ENCODE assay signal across 36 cellular contexts in genomic region chr11:78049348-78049747, GRCh38. TPM values are rescaled to one million over a fixed set of nuclear protein-coding genes. Genes with fewer than 3 reads are reported as not detected.
"Had no signal": no experiment of that assay in that cellular context is flagged by ENCODE, and none has a peak within 500 bp of the region (broad histone marks: within the 10 kb centered on the region; RNA-seq: fewer than 3 reads in every experiment).

No MANE protein-coding gene starts in this region.

- H3K27ac ChIP-seq: ascending aorta, breast epithelium, cardiac muscle cell, colonic mucosa, epithelial cell of prostate, esophagus squamous epithelium, gastroesophageal sphincter had no signal

- H3K27me3 ChIP-seq: ascending aorta, breast epithelium, cardiac muscle cell, colonic mucosa, esophagus squamous epithelium, gastroesophageal sphincter had no signal

- H3K4me3 ChIP-seq: ascending aorta, breast epithelium, cardiac muscle cell, colonic mucosa, esophagus squamous epithelium, gastroesophageal sphincter had no signal

- H3K27ac Mint-ChIP-seq: activated CD4-positive, alpha-beta memory T cell treated with anti-CD3 and anti-CD28 coated beads, Interleukin-2, amount 10 ng/mL, durations not matched to agents 7 days and 5 days; activated naive CD4-positive, alpha-beta T cell treated with anti-CD3 and anti-CD28 coated beads for 36 hours; activated naive CD8-positive, alpha-beta T cell treated with anti-CD3 and anti-CD28 coated beads, Interleukin-2, amount 10 ng/mL, durations not matched to agents 7 days and 5 days; activated T-cell treated with anti-CD3 and anti-CD28 coated beads, Interleukin-2, amount 50 U/mL, for 24 hours; activated T-cell treated with anti-CD3 and anti-CD28 coated beads, Interleukin-2, amount 50 U/mL, for 72 hours; T-helper 17 cell; T-helper 2 cell treated with Interferon-gamma antibody and Interleukin-4, amounts not matched to agents 5 μg/mL and 100 μg/mL, for 36 hours; WTC11 had no signal

- ATAC-seq: activated naive CD4-positive, alpha-beta T cell treated with anti-CD3 and anti-CD28 coated beads, Interleukin-2, amount 50 U/mL, for 72 hours; activated T-cell treated with anti-CD3 and anti-CD28 coated beads, Interleukin-2, amount 50 U/mL, for 72 hours; gastroesophageal sphincter; T-helper 17 cell; WTC11 had no signal

- H3K9me3 ChIP-seq: ascending aorta, breast epithelium, colonic mucosa, esophagus squamous epithelium, gastroesophageal sphincter had no signal

- H3K4me1 ChIP-seq: colonic mucosa had no signal

- H3K36me3 Mint-ChIP-seq: activated naive CD4-positive, alpha-beta T cell treated with anti-CD3 and anti-CD28 coated beads, Interleukin-2, amount 50 U/mL, for 72 hours; brain; WTC11 had no signal

- H3K9me3 Mint-ChIP-seq: activated CD4-positive, alpha-beta memory T cell treated with anti-CD3 and anti-CD28 coated beads, Interleukin-2, amount 10 ng/mL, durations not matched to agents 7 days and 5 days; activated CD4-positive, alpha-beta T cell treated with anti-CD3 and anti-CD28 coated beads, Interleukin-2, amount 10 ng/mL, durations not matched to agents 7 days and 5 days; activated naive CD4-positive, alpha-beta T cell treated with anti-CD3 and anti-CD28 coated beads for 36 hours; activated naive CD4-positive, alpha-beta T cell treated with anti-CD3 and anti-CD28 coated beads, Interleukin-2, amount 50 U/mL, for 72 hours; activated naive CD8-positive, alpha-beta T cell treated with anti-CD3 and anti-CD28 coated beads, Interleukin-2, amount 10 ng/mL, durations not matched to agents 7 days and 5 days; activated T-cell treated with anti-CD3 and anti-CD28 coated beads, Interleukin-2, amount 50 U/mL, for 24 hours; activated T-cell treated with anti-CD3 and anti-CD28 coated beads, Interleukin-2, amount 50 U/mL, for 72 hours; T-helper 2 cell treated with Interferon-gamma antibody and Interleukin-4, amounts not matched to agents 5 μg/mL and 100 μg/mL, for 36 hours; WTC11 had no signal

- H3K36me3 ChIP-seq: ascending aorta, breast epithelium, cardiac muscle cell, colonic mucosa, esophagus squamous epithelium, gastroesophageal sphincter had no signal

- H3K27me3 Mint-ChIP-seq: activated CD4-positive, alpha-beta T cell treated with anti-CD3 and anti-CD28 coated beads, Interleukin-2, amount 10 ng/mL, durations not matched to agents 7 days and 5 days; activated naive CD8-positive, alpha-beta T cell treated with anti-CD3 and anti-CD28 coated beads, Interleukin-2, amount 10 ng/mL, durations not matched to agents 7 days and 5 days; activated T-cell treated with anti-CD3 and anti-CD28 coated beads, Interleukin-2, amount 50 U/mL, for 24 hours; brain had no signal

- H3K4me3 Mint-ChIP-seq: activated CD4-positive, alpha-beta memory T cell treated with anti-CD3 and anti-CD28 coated beads, Interleukin-2, amount 10 ng/mL, durations not matched to agents 7 days and 5 days; activated CD4-positive, alpha-beta T cell treated with anti-CD3 and anti-CD28 coated beads, Interleukin-2, amount 10 ng/mL, durations not matched to agents 7 days and 5 days; activated naive CD4-positive, alpha-beta T cell treated with anti-CD3 and anti-CD28 coated beads for 36 hours; activated naive CD8-positive, alpha-beta T cell treated with anti-CD3 and anti-CD28 coated beads, Interleukin-2, amount 10 ng/mL, durations not matched to agents 7 days and 5 days; activated T-cell treated with anti-CD3 and anti-CD28 coated beads, Interleukin-2, amount 50 U/mL, for 24 hours; activated T-cell treated with anti-CD3 and anti-CD28 coated beads, Interleukin-2, amount 50 U/mL, for 72 hours; brain; T-helper 17 cell; T-helper 2 cell treated with Interferon-gamma antibody and Interleukin-4, amounts not matched to agents 5 μg/mL and 100 μg/mL, for 36 hours; WTC11 had no signal

- FAIRE-seq: endometrium, endothelial cell of umbilical vein had no signal

- DNase-seq: activated CD4-positive, alpha-beta memory T cell treated with anti-CD3 and anti-CD28 coated beads, Interleukin-2, amount 10 ng/mL, durations not matched to agents 7 days and 5 days; activated CD4-positive, alpha-beta T cell treated with anti-CD3 and anti-CD28 coated beads for 1 hour; activated CD4-positive, alpha-beta T cell treated with anti-CD3 and anti-CD28 coated beads for 4 hours; activated CD4-positive, alpha-beta T cell treated with anti-CD3 and anti-CD28 coated beads, Interleukin-2, amount 10 ng/mL, durations not matched to agents 7 days and 5 days; activated CD4-positive, alpha-beta T cell treated with anti-CD3 and anti-CD28 coated beads, Interleukin-2, amount 50 U/mL, for 4 hours; activated CD8-positive, alpha-beta memory T cell treated with anti-CD3 and anti-CD28 coated beads, Interleukin-2, amount 50 U/mL, for 48 hours; activated effector memory CD4-positive, alpha-beta T cell treated with Interleukin-2 at 50 U/mL for 16 hours; activated gamma-delta T cell treated with Interleukin-2 at 50 U/mL for 16 hours; activated naive CD4-positive, alpha-beta T cell treated with anti-CD3 and anti-CD28 coated beads for 36 hours; activated naive CD8-positive, alpha-beta T cell treated with anti-CD3 and anti-CD28 coated beads, Interleukin-2, amount 10 ng/mL, durations not matched to agents 7 days and 5 days; activated T-cell treated with anti-CD3 and anti-CD28 coated beads for 4 hours; activated T-cell treated with anti-CD3 and anti-CD28 coated beads, Interleukin-2, amount 50 U/mL, for 24 hours; activated T-cell treated with anti-CD3 and anti-CD28 coated beads, Interleukin-2, amount 50 U/mL, for 72 hours; central memory CD4-positive, alpha-beta T cell; cerebellar nuclear complex; colonic mucosa; effector CD8-positive, alpha-beta T cell; esophagus squamous epithelium; foreskin melanocyte; T-helper 1 cell; T-helper 17 cell; T1000 had no signal

RNA-seq across cellular contexts. Expression of gene THRSP, which starts 14.3 kb away (rescaled TPM):
- total RNA-seq: activated CD4-positive, alpha-beta memory T cell treated with anti-CD3 and anti-CD28 coated beads, Interleukin-2, amount 10 ng/mL, durations not matched to agents 7 days and 5 days; activated CD4-positive, alpha-beta T cell treated with anti-CD3 and anti-CD28 coated beads, Interleukin-2, amount 10 ng/mL, durations not matched to agents 7 days and 5 days; activated naive CD4-positive, alpha-beta T cell treated with anti-CD3 and anti-CD28 coated beads for 36 hours; activated naive CD4-positive, alpha-beta T cell treated with anti-CD3 and anti-CD28 coated beads, Interleukin-2, amount 50 U/mL, for 72 hours; activated naive CD8-positive, alpha-beta T cell treated with anti-CD3 and anti-CD28 coated beads, Interleukin-2, amount 10 ng/mL, durations not matched to agents 7 days and 5 days; activated T-cell treated with anti-CD3 and anti-CD28 coated beads, Interleukin-2, amount 50 U/mL, for 72 hours; ascending aorta; cardiac muscle cell; dermis microvascular lymphatic vessel endothelial cell; endothelial cell of umbilical vein; esophagus squamous epithelium; fibroblast of villous mesenchyme; glomerular endothelial cell; T-helper 17 cell; WTC11 had no signal
- polyA plus RNA-seq: cardiac muscle cell, endothelial cell of umbilical vein had no signal
